ENCODE assay signal across 9 cellular contexts in the genomic region with DNA sequence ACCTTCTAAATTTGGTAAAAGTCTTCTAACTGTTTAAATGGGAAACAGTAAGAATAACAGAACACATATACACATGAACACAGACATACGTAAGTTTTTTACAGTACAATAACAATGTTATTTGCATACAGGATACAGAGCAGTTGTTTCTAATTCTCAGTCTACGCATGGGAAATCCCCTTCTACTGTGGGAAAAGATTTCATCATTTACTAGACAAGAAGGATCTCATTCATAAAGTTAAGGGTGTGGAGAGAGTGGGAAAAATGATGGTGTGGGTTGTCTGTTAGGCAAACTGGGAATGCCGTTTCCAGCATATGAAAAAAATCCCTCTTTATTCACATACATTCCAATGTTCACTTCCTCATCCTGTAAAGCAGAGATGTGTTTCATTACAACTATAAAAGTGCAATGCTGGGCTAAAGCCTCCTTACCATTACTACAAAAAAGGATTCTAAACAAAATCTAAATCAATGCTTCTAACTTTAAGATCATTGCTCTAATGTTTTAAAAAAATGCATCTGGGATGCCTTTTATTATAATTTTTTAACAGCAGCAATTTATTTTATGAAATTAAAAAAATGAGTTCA.
DNase-seq lines count a peak whose midpoint lies in the region; ATAC-seq lines count a peak whose summit lies in the region.
"Had no signal": no experiment of that assay in that cellular context is flagged by ENCODE, and none has a peak within 500 bp of the region (broad histone marks: within the 10 kb centered on the region; RNA-seq: fewer than 3 reads in every experiment).

No MANE protein-coding gene starts in this region.

- ATAC-seq in activated naive CD4-positive, alpha-beta T cell treated with anti-CD3 and anti-CD28 coated beads, Interleukin-2, amount 50 U/mL, for 72 hours: peak; percentile 69 to 79
- ATAC-seq in HG03025 (IDR thresholded peaks at IDR 0.05; ENCODE audit: low FRiP score, unreplicated experiment): peak; percentile 72
- peak; percentile 85 for ATAC-seq in stimulated activated memory B cell treated with anti-CD40 and anti-IgM and Interleukin-4, amounts not matched to agents 10 μg/mL and 1 μg/mL and 100 μg/mL, for 72 hours

- in situ Hi-C loops in KBM-7 (cut with MboI; ENCODE audit: low pct_unique_long_range_greater_than_20kb, low sequenced_read_pairs): no loop called here

- H3K9me3 Mint-ChIP-seq in activated naive CD4-positive, alpha-beta T cell treated with anti-CD3 and anti-CD28 coated beads, Interleukin-2, amount 50 U/mL, for 72 hours: no peaks in the 10 kb centered on the region
- H3K9me3 Mint-ChIP-seq in stimulated activated memory B cell treated with anti-CD40 and anti-IgM and Interleukin-4, amounts not matched to agents 10 μg/mL and 1 μg/mL and 100 μg/mL, for 72 hours: no peaks in the 10 kb centered on the region

- peaks cover 25% of the 10 kb centered on the region for H3K27me3 Mint-ChIP-seq in stimulated activated memory B cell treated with anti-CD40 and anti-IgM and Interleukin-4, amounts not matched to agents 10 μg/mL and 1 μg/mL and 100 μg/mL, for 72 hours

- H3K36me3 Mint-ChIP-seq in activated naive CD4-positive, alpha-beta T cell treated with anti-CD3 and anti-CD28 coated beads, Interleukin-2, amount 50 U/mL, for 72 hours: no peaks in the 10 kb centered on the region
- H3K36me3 Mint-ChIP-seq in stimulated activated memory B cell treated with anti-CD40 and anti-IgM and Interleukin-4, amounts not matched to agents 10 μg/mL and 1 μg/mL and 100 μg/mL, for 72 hours: no peaks in the 10 kb centered on the region

- DNase-seq in activated naive CD4-positive, alpha-beta T cell treated with anti-CD3 and anti-CD28 coated beads, Interleukin-2, amount 50 U/mL, for 72 hours (ENCODE audit: low spot score in 2 of 2): no peak
- no peak for DNase-seq in activated naive CD4-positive, alpha-beta T cell (lab: John Stamatoyannopoulos, UW)
- DNase-seq in amniotic epithelial cell (ENCODE audit: low read depth) (peak; percentile 74), pons (ENCODE audit: low spot score) (no peak), NCI-H146 treated with DMSO at 0.1 percent for 48 hours (lab: John Stamatoyannopoulos, UW; ENCODE audit: unreplicated experiment) (no peak), KBM-7 (no peak)
- DNase-seq: Peyer's patch had no signal

- no peak overlapping the region for H3K27ac Mint-ChIP-seq in activated naive CD4-positive, alpha-beta T cell treated with anti-CD3 and anti-CD28 coated beads, Interleukin-2, amount 50 U/mL, for 72 hours
- peak overlapping the region; percentile 53 for H3K27ac Mint-ChIP-seq in stimulated activated memory B cell treated with anti-CD40 and anti-IgM and Interleukin-4, amounts not matched to agents 10 μg/mL and 1 μg/mL and 100 μg/mL, for 72 hours

- no peak overlapping the region for H3K4me3 Mint-ChIP-seq in stimulated activated memory B cell treated with anti-CD40 and anti-IgM and Interleukin-4, amounts not matched to agents 10 μg/mL and 1 μg/mL and 100 μg/mL, for 72 hours

- peaks cover 9% of the 10 kb centered on the region for H3K4me1 Mint-ChIP-seq in stimulated activated memory B cell treated with anti-CD40 and anti-IgM and Interleukin-4, amounts not matched to agents 10 μg/mL and 1 μg/mL and 100 μg/mL, for 72 hours
